ENCODE assay signal across 8 cellular contexts in genomic region chr6:2855061-2855519, GRCh38. TPM values are rescaled to one million over a fixed set of nuclear protein-coding genes. Genes with fewer than 3 reads are reported as not detected.
DNase-seq lines count a peak whose midpoint lies in the region; FAIRE-seq and TF ChIP-seq lines count a peak whose summit lies in the region.

No MANE protein-coding gene starts in this region.

- H3K9me3 Mint-ChIP-seq in activated CD4-positive, alpha-beta T cell treated with anti-CD3 and anti-CD28 coated beads, Interleukin-2, amount 10 ng/mL, durations not matched to agents 24 days and 14 days, result no peaks in the 10 kb centered on the region

- H3K27ac Mint-ChIP-seq in activated CD4-positive, alpha-beta T cell treated with anti-CD3 and anti-CD28 coated beads, Interleukin-2, amount 10 ng/mL, durations not matched to agents 24 days and 14 days, result peak overlapping the region; percentile 98

- no peak for TF ChIP-seq CTCF in brain microvascular endothelial cell (IDR thresholded peaks at IDR 0.05; ENCODE audit: low read depth, low read length, missing control alignments)

- H3K36me3 ChIP-seq in brain microvascular endothelial cell (replicated peaks) (no peaks in the 10 kb centered on the region), mesodermal cell (ENCODE audit: control insufficient read depth, insufficient read depth, low read length) (no peaks in the 10 kb centered on the region), thymus (ENCODE audit: control insufficient read depth, insufficient read depth) (no peaks in the 10 kb centered on the region)

- DNase-seq in activated CD4-positive, alpha-beta T cell treated with anti-CD3 and anti-CD28 coated beads, Interleukin-2, amount 10 ng/mL, durations not matched to agents 24 days and 14 days, result no peak
- DNase-seq in activated CD4-positive, alpha-beta T cell treated with anti-CD3 and anti-CD28 coated beads, Interleukin-2, amount 50 U/mL, for 1 hour, result no peak
- DNase-seq in brain microvascular endothelial cell, result peak; percentile 24
- no peak for DNase-seq in T1000 (lab: John Stamatoyannopoulos, UW)
- DNase-seq in NCI-H82 treated with DMSO at 0.1 percent for 48 hours (lab: John Stamatoyannopoulos, UW; ENCODE audit: unreplicated experiment), result no peak
- no peak for DNase-seq in H54 (ENCODE audit: insufficient read length, low spot score)

- no peaks in the 10 kb centered on the region for H3K27me3 Mint-ChIP-seq in activated CD4-positive, alpha-beta T cell treated with anti-CD3 and anti-CD28 coated beads, Interleukin-2, amount 10 ng/mL, durations not matched to agents 24 days and 14 days

- no peak for FAIRE-seq in H54 (lab: Jason Lieb, UNC)

- peaks cover 69% of the 10 kb centered on the region for H3K4me1 Mint-ChIP-seq in activated CD4-positive, alpha-beta T cell treated with anti-CD3 and anti-CD28 coated beads, Interleukin-2, amount 10 ng/mL, durations not matched to agents 24 days and 14 days

- in situ Hi-C loops in brain microvascular endothelial cell (cut with HindIII; ENCODE audit: low pct_ligation_motif_present, low sequenced_read_pairs), result no loop called here

- no peak for TF ChIP-seq POLR2A in H54 (IDR thresholded peaks at IDR 0.05; ENCODE audit: low read depth, low read length)

- H3K27me3 ChIP-seq in brain microvascular endothelial cell (replicated peaks) (no peaks in the 10 kb centered on the region), thymus (ENCODE audit: control insufficient read depth, insufficient read depth) (no peaks in the 10 kb centered on the region)

- H3K4me3 ChIP-seq in brain microvascular endothelial cell (ENCODE audit: low read depth, low read length), result no peak overlapping the region
- H3K4me3 ChIP-seq in mesodermal cell (ENCODE audit: extremely low read depth, insufficient read depth, low read length, poor library complexity, severe bottlenecking), result no peak overlapping the region
- no peak overlapping the region for H3K4me3 ChIP-seq in thymus (ENCODE audit: low read length)

- peaks cover 63% of the 10 kb centered on the region for H3K4me1 ChIP-seq in mesodermal cell (ENCODE audit: control insufficient read depth, insufficient read depth, low read length, poor library complexity, severe bottlenecking)
- peaks cover 33% of the 10 kb centered on the region for H3K4me1 ChIP-seq in thymus (ENCODE audit: control insufficient read depth, insufficient read depth, low read length)

- H3K9me3 ChIP-seq in mesodermal cell (ENCODE audit: control insufficient read depth, low read length) (no peaks in the 10 kb centered on the region), thymus (ENCODE audit: control insufficient read depth) (no peaks in the 10 kb centered on the region)

- intact Hi-C loops in activated CD4-positive, alpha-beta T cell treated with anti-CD3 and anti-CD28 coated beads, Interleukin-2, amount 10 ng/mL, durations not matched to agents 24 days and 14 days (cut with micrococcal nuclease), result loop anchor here (2.0 to 10.0 kb wide), 3 partner anchors 14 to 1170 kb away; partner anchors contain the start of gene SERPINB1

- WGBS in mesodermal cell (ENCODE audit: insufficient coverage in 2 of 2), 2 experiments, result 80 to 84% methylated on average over 10 to 13 of the region's 13 CpGs
- 94% methylated on average over 13 of the region's 13 CpGs for WGBS in thymus

- peak overlapping the region; percentile 96 for H3K27ac ChIP-seq in brain microvascular endothelial cell
- peak overlapping the region; percentile 98 for H3K27ac ChIP-seq in mesodermal cell (ENCODE audit: low read depth, low read length, severe bottlenecking)
- peak overlapping the region; percentile 75 for H3K27ac ChIP-seq in thymus (ENCODE audit: low read depth)

- H3K36me3 Mint-ChIP-seq in activated CD4-positive, alpha-beta T cell treated with anti-CD3 and anti-CD28 coated beads, Interleukin-2, amount 10 ng/mL, durations not matched to agents 24 days and 14 days (ENCODE audit: low read depth), result peaks cover 8% of the 10 kb centered on the region

- peak overlapping the region; percentile 80 for H3K4me3 Mint-ChIP-seq in activated CD4-positive, alpha-beta T cell treated with anti-CD3 and anti-CD28 coated beads, Interleukin-2, amount 10 ng/mL, durations not matched to agents 24 days and 14 days

RNA-seq across cellular contexts. Expression of gene SERPINB1, which starts 13.4 kb away (rescaled TPM):
- total RNA-seq in activated CD4-positive, alpha-beta T cell treated with anti-CD3 and anti-CD28 coated beads, Interleukin-2, amount 10 ng/mL, durations not matched to agents 24 days and 14 days, result 76.1 and 79.9 TPM in 2 replicates
- 26.2 TPM for polyA plus RNA-seq in mesodermal cell (2013, experiment 1 of 2)
- 29.6 TPM for polyA plus RNA-seq in mesodermal cell (2013, experiment 2 of 2)
- 120 TPM for polyA plus RNA-seq in thymus

RNA-seq across cellular contexts. Expression of gene SERPINB9, which starts 48.0 kb away (rescaled TPM):
- 81.3 and 83.8 TPM in 2 replicates for total RNA-seq in activated CD4-positive, alpha-beta T cell treated with anti-CD3 and anti-CD28 coated beads, Interleukin-2, amount 10 ng/mL, durations not matched to agents 24 days and 14 days
- polyA plus RNA-seq in mesodermal cell (2013, experiment 1 of 2), result 66.1 TPM
- polyA plus RNA-seq in mesodermal cell (2013, experiment 2 of 2), result 65.9 TPM
- polyA plus RNA-seq in thymus, result 29.5 TPM
